In the genomic region with DNA sequence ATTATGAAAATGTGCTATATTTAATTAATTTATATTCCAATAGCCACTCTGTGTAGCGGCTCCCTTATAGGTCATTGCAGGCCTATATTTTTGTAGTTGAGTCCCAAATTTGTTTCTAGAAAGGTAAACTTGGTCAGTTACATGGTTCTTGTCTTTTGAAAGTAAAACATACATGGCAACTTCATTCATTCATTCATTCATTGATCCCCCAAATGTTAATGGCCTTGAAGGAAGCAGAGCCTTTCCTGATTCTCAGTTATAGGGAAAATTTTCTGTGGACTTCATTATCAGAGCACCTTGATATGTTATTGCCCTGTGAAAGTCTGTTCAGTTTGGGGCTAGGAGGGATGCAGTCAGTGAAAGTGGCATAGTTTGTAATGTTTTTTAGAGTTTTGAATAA, we compare ENCODE assay signal across 24 cellular contexts.
"Had no signal": no experiment of that assay in that cellular context is flagged by ENCODE, and none has a peak within 500 bp of the region (broad histone marks: within the 10 kb centered on the region; RNA-seq: fewer than 3 reads in every experiment).

No MANE protein-coding gene starts in this region.

- H3K9ac ChIP-seq: KMS-11 had no signal

- H3K9me3 ChIP-seq: ascending aorta, body of pancreas, MG63 had no signal

- H3K36me3 ChIP-seq: ascending aorta, MG63 had no signal

- H3K4me3 ChIP-seq: ascending aorta, body of pancreas, MG63, SK-N-MC had no signal

- H3K27ac ChIP-seq: ascending aorta, body of pancreas, KMS-11, SK-N-MC, VCaP had no signal

- H3K27me3 ChIP-seq: ascending aorta, body of pancreas, MG63 had no signal

- H3K4me2 ChIP-seq: KMS-11 had no signal

- ATAC-seq: body of pancreas, Right ventricle myocardium inferior, T-cell had no signal

- DNase-seq: activated CD4-positive, alpha-beta memory T cell treated with anti-CD3 and anti-CD28 coated beads for 36 hours; activated CD4-positive, alpha-beta T cell treated with anti-CD3 and anti-CD28 coated beads, Interleukin-2, amount 10 ng/mL, durations not matched to agents 7 days and 5 days; activated CD4-positive, CD25-positive, alpha-beta regulatory T cell; activated gamma-delta T cell treated with Interleukin-2 at 50 U/mL for 16 hours; activated naive CD4-positive, alpha-beta T cell treated with anti-CD3 and anti-CD28 coated beads, Interleukin-2, amount 10 ng/mL, durations not matched to agents 7 days and 5 days; activated naive CD8-positive, alpha-beta T cell treated with anti-CD3 and anti-CD28 coated beads, Interleukin-2, amount 10 ng/mL, durations not matched to agents 7 days and 5 days; activated T-cell treated with anti-CD3 and anti-CD28 coated beads for 4 hours; activated T-cell treated with anti-CD3 and anti-CD28 coated beads, Interleukin-2, amount 50 U/mL, for 48 hours; body of pancreas; MG63; MV-4-11; NCI-H1092 treated with DMSO at 0.1 percent for 48 hours; NCI-H1436; NCI-H1694 treated with DMSO at 0.1 percent for 48 hours; NCI-H2029 treated with DMSO at 0.1 percent for 48 hours; NCI-H345; NCI-H510A treated with DMSO at 0.1 percent for 48 hours; NCI-H69; T-cell had no signal
